8 cellular contexts compared by ENCODE assay signal in genomic region chr1:212284332-212284743, GRCh38. TPM values are rescaled to one million over a fixed set of nuclear protein-coding genes. Genes with fewer than 3 reads are reported as not detected.
A peak's percentile ranks its signal among the peaks of the same experiment; 100 is the strongest.
DNase-seq lines count a peak whose midpoint lies in the region; ATAC-seq and TF ChIP-seq lines count a peak whose summit lies in the region.

No MANE protein-coding gene starts in this region.

- TF ChIP-seq POLR2A in adrenal gland (IDR thresholded peaks at IDR 0.05), result no peak
- no peak for TF ChIP-seq POLR2A in testis (IDR thresholded peaks at IDR 0.05)

- H3K27ac ChIP-seq in adrenal gland, result peak overlapping the region in 4 of 5 donors; percentile 77 to 98 (median 82)
- peak overlapping the region; percentile 92 to 100 for H3K27ac ChIP-seq in left lung
- H3K27ac ChIP-seq in testis, result peak overlapping the region; percentile 84 to 93

- no peaks in the 10 kb centered on the region for H3K36me3 ChIP-seq in adrenal gland (replicated peaks in 1 of 2)
- no peaks in the 10 kb centered on the region for H3K36me3 ChIP-seq in left lung
- H3K36me3 ChIP-seq in testis (ENCODE audit: low read depth, missing control alignments), result no peaks in the 10 kb centered on the region

- H3K9me3 Mint-ChIP-seq in activated CD4-positive, alpha-beta T cell treated with anti-CD3 and anti-CD28 coated beads for 36 hours (ENCODE audit: low read depth), result no peaks in the 10 kb centered on the region

- no peaks in the 10 kb centered on the region for H3K27me3 ChIP-seq in adrenal gland
- no peaks in the 10 kb centered on the region for H3K27me3 ChIP-seq in left lung
- no peaks in the 10 kb centered on the region for H3K27me3 ChIP-seq in testis

- intact Hi-C loops in activated CD4-positive, alpha-beta T cell treated with anti-CD3 and anti-CD28 coated beads for 36 hours (cut with DNase I, micrococcal nuclease), result loop anchor here (2.0 kb wide), 6 partner anchors 76 to 574 kb away; partner anchors contain the start of genes ATF3 (in 1 of the 2), FLVCR1 (in 1 of the 2), NSL1 (in 1 of the 2) and TATDN3 (in 1 of the 2)
- intact Hi-C loops in adrenal gland (cut with DNase I) (no loop called here), left lung (cut with DNase I) (no loop called here), testis (cut with DNase I; ENCODE audit: low total_unique reads) (no loop called here)

- TF ChIP-seq CTCF in adrenal gland (IDR thresholded peaks at IDR 0.05), result no peak
- no peak for TF ChIP-seq CTCF in left lung (IDR thresholded peaks at IDR 0.05)
- no peak for TF ChIP-seq CTCF in testis (IDR thresholded peaks at IDR 0.05)

- POLR2A ChIA-PET in activated CD4-positive, alpha-beta T cell treated with anti-CD3 and anti-CD28 coated beads for 36 hours (lab: Charles Lee), result interaction anchor here (0.6 to 1.0 kb wide), 5 partner anchors 14 to 667 kb away, joined by 3 to 8 read pairs (median 4); partner anchors contain the start of genes DTL and INTS7

- H3K4me3 ChIP-seq in adrenal gland (peak overlapping the region; percentile 35 to 92 (median 56)), left lung (peak overlapping the region; percentile 58 to 90), testis (peak overlapping the region; percentile 94 to 96)

- H3K27ac Mint-ChIP-seq in activated CD4-positive, alpha-beta T cell treated with anti-CD3 and anti-CD28 coated beads for 36 hours, result peak overlapping the region; percentile 96

- H3K4me3 Mint-ChIP-seq in activated CD4-positive, alpha-beta T cell treated with anti-CD3 and anti-CD28 coated beads for 36 hours, result peak overlapping the region; percentile 92

- H3K9me3 ChIP-seq in adrenal gland (replicated peaks in 1 of 3), result no peaks in the 10 kb centered on the region
- H3K9me3 ChIP-seq in left lung, result no peaks in the 10 kb centered on the region
- no peaks in the 10 kb centered on the region for H3K9me3 ChIP-seq in testis

- 17 to 22% (median 21%) methylated on average over 14 of the region's 14 CpGs for WGBS in adrenal gland, 4 donors
- 12 to 14% methylated on average over 14 of the region's 14 CpGs for WGBS in testis, 2 donors

- peaks cover 27% of the 10 kb centered on the region for H3K4me1 Mint-ChIP-seq in activated CD4-positive, alpha-beta T cell treated with anti-CD3 and anti-CD28 coated beads for 36 hours

- ATAC-seq in activated CD4-positive, alpha-beta T cell treated with anti-CD3 and anti-CD28 coated beads for 36 hours, result no peak
- ATAC-seq in left lung, result peak; percentile 0
- no peak for ATAC-seq in HG02852 (IDR thresholded peaks at IDR 0.05; ENCODE audit: unreplicated experiment)

- H3K27me3 Mint-ChIP-seq in activated CD4-positive, alpha-beta T cell treated with anti-CD3 and anti-CD28 coated beads for 36 hours, result no peaks in the 10 kb centered on the region

- H3K4me1 ChIP-seq in adrenal gland (replicated peaks in 1 of 2) (peaks cover 8 to 33% of the 10 kb centered on the region in 2 donors), left lung (peaks cover 17 to 29% of the 10 kb centered on the region in 2 donors), testis (peaks cover 6% of the 10 kb centered on the region)

- peaks cover 5% of the 10 kb centered on the region for H3K36me3 Mint-ChIP-seq in activated CD4-positive, alpha-beta T cell treated with anti-CD3 and anti-CD28 coated beads for 36 hours (ENCODE audit: low read depth)

- CTCF ChIA-PET in activated CD4-positive, alpha-beta T cell treated with anti-CD3 and anti-CD28 coated beads for 36 hours (lab: Charles Lee), result interaction anchor here (0.7 to 1.9 kb wide), 6 partner anchors 10 to 214 kb away, joined by 3 to 6 read pairs (median 3); no protein-coding TSS in a partner anchor

- no peak for DNase-seq in activated CD4-positive, alpha-beta T cell treated with anti-CD3 and anti-CD28 coated beads for 36 hours
- no peak for DNase-seq in activated CD4-positive, alpha-beta T cell treated with anti-CD3 and anti-CD28 coated beads, Interleukin-2, amount 50 U/mL, for 1 hour
- DNase-seq in adrenal gland (no peak), left lung (no peak), testis (no peak), NCI-H146 treated with DMSO at 0.1 percent for 48 hours (lab: John Stamatoyannopoulos, UW; ENCODE audit: unreplicated experiment) (no peak)
- no peak for DNase-seq in activated CD4-positive, CD25-positive, alpha-beta regulatory T cell treated with anti-CD3 and anti-CD28 coated beads, Interleukin-2, amount 50 U/mL, for 72 hours

RNA-seq across cellular contexts. Expression of gene PPP2R5A, which starts 0.9 kb away (rescaled TPM):
- total RNA-seq in activated CD4-positive, alpha-beta T cell treated with anti-CD3 and anti-CD28 coated beads for 36 hours, result 10 to 100 TPM; 32.3 to 36.1 TPM
- total RNA-seq in adrenal gland (10 to 100 TPM; 11.8 to 27.5 (median 24.2) TPM), left lung (10 to 100 TPM; 61.1 to 71.9 TPM), testis (10 to 100 TPM; 19.9 to 26.9 TPM)
- polyA plus RNA-seq in adrenal gland (10 to 100 TPM; 13.3 to 19.8 (median 14.5) TPM), testis (ENCODE audit: insufficient read depth, low read depth, low replicate concordance) (37.8 TPM)

Comparison
In these comparisons a context has a peak if more than half of its experiments do, and no peak if none do; other contexts are left out.
1. intact Hi-C loops: an anchor here in activated CD4-positive, alpha-beta T cell treated with anti-CD3 and anti-CD28 coated beads for 36 hours (2.0 kb wide); none called in adrenal gland, left lung and testis.